In the genomic region with DNA sequence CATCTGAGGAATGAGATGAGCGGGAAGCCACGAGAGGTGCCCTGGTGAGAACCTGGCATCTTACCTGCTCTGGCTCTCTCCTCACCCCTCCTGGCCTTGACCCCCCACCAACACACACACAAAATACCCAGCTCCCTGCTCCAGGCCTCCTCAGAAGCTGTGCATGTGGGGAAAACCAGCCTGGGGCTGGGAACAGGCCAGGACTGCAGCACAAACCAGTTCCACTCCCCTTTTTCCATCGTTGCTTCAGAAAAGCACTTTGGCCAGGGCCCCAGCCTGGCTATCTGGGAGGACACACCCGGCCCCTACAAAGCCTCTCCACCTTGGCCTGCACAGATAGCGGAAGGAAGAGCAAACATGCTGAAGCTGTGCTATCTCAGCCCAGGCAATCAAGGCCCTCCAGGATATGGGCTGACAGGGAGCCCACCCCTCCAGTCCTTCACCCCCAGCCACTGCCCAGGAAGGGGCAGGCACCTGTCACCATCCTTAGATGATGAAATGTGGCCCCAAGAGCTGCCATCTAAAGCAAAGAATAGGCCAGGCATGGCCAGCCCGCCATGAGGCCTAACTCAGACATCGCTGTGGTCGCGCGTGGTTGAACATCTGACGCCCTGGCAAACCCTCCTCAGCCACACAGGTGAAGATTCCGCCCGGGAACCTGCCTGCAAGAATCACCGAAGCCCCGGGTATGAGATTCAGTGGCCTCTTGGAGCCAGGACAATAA, we compare ENCODE assay signal across 10 cellular contexts. TPM values are rescaled to one million over a fixed set of nuclear protein-coding genes. Genes with fewer than 3 reads are reported as not detected.
DNase-seq lines count a peak whose midpoint lies in the region; ATAC-seq and TF ChIP-seq lines count a peak whose summit lies in the region.
"Had no signal": no experiment of that assay in that cellular context is flagged by ENCODE, and none has a peak within 500 bp of the region (broad histone marks: within the 10 kb centered on the region; RNA-seq: fewer than 3 reads in every experiment).

No MANE protein-coding gene starts in this region.

- no peak for TF ChIP-seq POLR2A in stomach (IDR thresholded peaks at IDR 0.05)

- no peak for DNase-seq in activated CD4-positive, alpha-beta T cell treated with anti-CD3 and anti-CD28 coated beads, Interleukin-2, amount 10 ng/mL, durations not matched to agents 24 days and 14 days
- DNase-seq in activated CD4-positive, alpha-beta T cell treated with anti-CD3 and anti-CD28 coated beads for 48 hours, result no peak
- no peak for DNase-seq in activated naive CD8-positive, alpha-beta T cell treated with anti-CD3 and anti-CD28 coated beads for 36 hours
- DNase-seq in immature natural killer cell, result no peak
- DNase-seq in stomach, result peak; percentile 45
- no peak for DNase-seq in germinal center (ENCODE audit: low spot score)
- no peak for DNase-seq in aorta
- DNase-seq: activated gamma-delta T cell, kidney glomerular epithelial cell had no signal

- peaks cover 23% of the 10 kb centered on the region for H3K36me3 Mint-ChIP-seq in activated CD4-positive, alpha-beta T cell treated with anti-CD3 and anti-CD28 coated beads, Interleukin-2, amount 10 ng/mL, durations not matched to agents 24 days and 14 days (ENCODE audit: low read depth)
- H3K36me3 Mint-ChIP-seq in activated naive CD8-positive, alpha-beta T cell treated with anti-CD3 and anti-CD28 coated beads for 36 hours, result peaks cover 9% of the 10 kb centered on the region
- H3K36me3 Mint-ChIP-seq in immature natural killer cell, result no peaks in the 10 kb centered on the region

- H3K4me3 Mint-ChIP-seq in activated CD4-positive, alpha-beta T cell treated with anti-CD3 and anti-CD28 coated beads, Interleukin-2, amount 10 ng/mL, durations not matched to agents 24 days and 14 days, result no peak overlapping the region
- no peak overlapping the region for H3K4me3 Mint-ChIP-seq in activated naive CD8-positive, alpha-beta T cell treated with anti-CD3 and anti-CD28 coated beads for 36 hours
- no peak overlapping the region for H3K4me3 Mint-ChIP-seq in immature natural killer cell

- no peaks in the 10 kb centered on the region for H3K27me3 ChIP-seq in stomach
- no peaks in the 10 kb centered on the region for H3K27me3 ChIP-seq in aorta (ENCODE audit: control insufficient read depth in 1 of 2, insufficient read depth in 2 of 2, low read length in 1 of 2)

- H3K36me3 ChIP-seq in stomach (peaks cover 3 to 40% (median 23%) of the 10 kb centered on the region in 4 donors), aorta (ENCODE audit: control insufficient read depth in 1 of 2, insufficient read depth in 2 of 2, low read length in 1 of 2) (no peaks in the 10 kb centered on the region)

- WGBS in stomach, 5 donors, result 65 to 71% (median 65%) methylated on average over 8 to 15 of the region's 15 CpGs
- 67 to 75% methylated on average over 15 of the region's 15 CpGs for WGBS in aorta, 2 donors

- H3K9me3 Mint-ChIP-seq in activated CD4-positive, alpha-beta T cell treated with anti-CD3 and anti-CD28 coated beads, Interleukin-2, amount 10 ng/mL, durations not matched to agents 24 days and 14 days, result no peaks in the 10 kb centered on the region
- no peaks in the 10 kb centered on the region for H3K9me3 Mint-ChIP-seq in activated naive CD8-positive, alpha-beta T cell treated with anti-CD3 and anti-CD28 coated beads for 36 hours
- no peaks in the 10 kb centered on the region for H3K9me3 Mint-ChIP-seq in immature natural killer cell

- no peak overlapping the region for H3K4me3 ChIP-seq in stomach
- no peak overlapping the region for H3K4me3 ChIP-seq in aorta (ENCODE audit: low read length in 2 of 2)

- TF ChIP-seq EP300 in stomach (IDR thresholded peaks at IDR 0.05), result no peak

- ATAC-seq in HG02571 (IDR thresholded peaks at IDR 0.05; ENCODE audit: unreplicated experiment) (no peak), aorta (ENCODE audit: low FRiP score) (no peak)

- H3K27ac ChIP-seq in stomach, result peak overlapping the region; percentile 11 to 67 (median 47)
- no peak overlapping the region for H3K27ac ChIP-seq in aorta (ENCODE audit: low read depth in 1 of 2, low read length in 2 of 2)

- peak overlapping the region; percentile 53 for H3K27ac Mint-ChIP-seq in activated CD4-positive, alpha-beta T cell treated with anti-CD3 and anti-CD28 coated beads, Interleukin-2, amount 10 ng/mL, durations not matched to agents 24 days and 14 days
- H3K27ac Mint-ChIP-seq in activated naive CD8-positive, alpha-beta T cell treated with anti-CD3 and anti-CD28 coated beads for 36 hours, result peak overlapping the region; percentile 76
- H3K27ac Mint-ChIP-seq in immature natural killer cell, result peak overlapping the region; percentile 51 to 78 (median 75)

- H3K27me3 Mint-ChIP-seq in activated CD4-positive, alpha-beta T cell treated with anti-CD3 and anti-CD28 coated beads, Interleukin-2, amount 10 ng/mL, durations not matched to agents 24 days and 14 days, result no peaks in the 10 kb centered on the region
- H3K27me3 Mint-ChIP-seq in activated naive CD8-positive, alpha-beta T cell treated with anti-CD3 and anti-CD28 coated beads for 36 hours, result no peaks in the 10 kb centered on the region
- H3K27me3 Mint-ChIP-seq in immature natural killer cell (ENCODE audit: low read depth in 3 of 3), result peaks cover 6 to 16% (median 9%) of the 10 kb centered on the region in 3 donors

- peaks cover 29% of the 10 kb centered on the region for H3K4me1 Mint-ChIP-seq in activated CD4-positive, alpha-beta T cell treated with anti-CD3 and anti-CD28 coated beads, Interleukin-2, amount 10 ng/mL, durations not matched to agents 24 days and 14 days
- peaks cover 41% of the 10 kb centered on the region for H3K4me1 Mint-ChIP-seq in activated naive CD8-positive, alpha-beta T cell treated with anti-CD3 and anti-CD28 coated beads for 36 hours
- H3K4me1 Mint-ChIP-seq in immature natural killer cell, result peaks cover 45 to 51% of the 10 kb centered on the region in 2 donors

- intact Hi-C loops in activated CD4-positive, alpha-beta T cell treated with anti-CD3 and anti-CD28 coated beads, Interleukin-2, amount 10 ng/mL, durations not matched to agents 24 days and 14 days (cut with micrococcal nuclease), result no loop called here
- intact Hi-C loops in stomach (cut with DNase I; ENCODE audit: low total_unique reads), result no loop called here
- intact Hi-C loops in aorta (cut with DNase I), result loop anchor here in 1 of 2 donors (10.0 kb wide), 1 partner anchor 272 kb away; no protein-coding TSS in a partner anchor

- TF ChIP-seq CTCF in stomach (IDR thresholded peaks at IDR 0.05), result no peak

- H3K4me1 ChIP-seq in stomach (peaks cover 46 to 83% (median 63%) of the 10 kb centered on the region in 4 donors), aorta (ENCODE audit: control insufficient read depth in 1 of 2, insufficient read depth in 2 of 2, low read length in 2 of 2) (no peaks in the 10 kb centered on the region)

- H3K9me3 ChIP-seq in stomach (no peaks in the 10 kb centered on the region), aorta (ENCODE audit: control insufficient read depth, low read length) (no peaks in the 10 kb centered on the region)

RNA-seq across cellular contexts. Expression of gene PISD, which starts 35.4 kb away (rescaled TPM):
- total RNA-seq in activated CD4-positive, alpha-beta T cell treated with anti-CD3 and anti-CD28 coated beads, Interleukin-2, amount 10 ng/mL, durations not matched to agents 24 days and 14 days, result 44.9 and 52.1 TPM in 2 replicates
- total RNA-seq in activated naive CD8-positive, alpha-beta T cell treated with anti-CD3 and anti-CD28 coated beads for 36 hours, result 10 to 100 TPM; 43.4 to 45.8 TPM
- 10 to 100 TPM; 16.3 to 34.8 (median 25.3) TPM for polyA plus RNA-seq in immature natural killer cell
- 10 to 100 TPM; 10.3 to 99.8 (median 56.2) TPM for total RNA-seq in stomach
- 10 to 100 TPM; 13.9 to 27.4 (median 16.8) TPM for polyA plus RNA-seq in stomach
- total RNA-seq in aorta, result 10 to 100 TPM; 38.5 to 38.8 TPM
- polyA plus RNA-seq in aorta, result 10 to 100 TPM; 16.0 to 29.1 TPM

Comparison
In these comparisons a context has a peak if more than half of its experiments do, and no peak if none do; other contexts are left out.
1. H3K27ac ChIP-seq: peak in stomach (5 of 5); none in aorta (0 of 2).
2. Peak in every context shown above with its lines, with median percentiles within 50 percentile points of each other: H3K27ac Mint-ChIP-seq.